In genomic region chr15:58606577-58607080, GRCh38 we compare ENCODE assay signal across 19 cellular contexts.
"Had no signal": no experiment of that assay in that cellular context is flagged by ENCODE, and none has a peak within 500 bp of the region (broad histone marks: within the 10 kb centered on the region; RNA-seq: fewer than 3 reads in every experiment).

No MANE protein-coding gene starts in this region.

- DNase-seq: cortex of kidney; dorsolateral prefrontal cortex; effector memory CD4-positive, alpha-beta T cell; gastrocnemius medialis; heart right ventricle; hypothalamus; left ventricle myocardium inferior; lower lobe of right lung; mesenchymal stem cell; naive B cell; spleen; stimulated activated CD4-positive, alpha-beta T cell treated with anti-CD3 and anti-CD28 coated beads, Interleukin-2, amount 100 ng/mL, for 24 hours; stimulated activated CD4-positive, alpha-beta T cell treated with anti-CD3 and anti-CD28 coated beads, Interleukin-4, amount 100 ng/mL, for 4 hours; stimulated activated naive B cell treated with anti-CD40 and anti-IgM and Interleukin-4, amounts not matched to agents 10 μg/mL and 1 μg/mL and 100 μg/mL, for 72 hours; stimulated activated naive CD8-positive, alpha-beta T cell treated with anti-CD3 and anti-CD28 coated beads, Interleukin-15, amount 100 ng/mL, for 72 hours; testis had no signal

- ATAC-seq: esophagus mucosa; gastrocnemius medialis; heart right ventricle; sciatic nerve; stimulated activated naive B cell treated with anti-CD40 and anti-IgM and Interleukin-4, amounts not matched to agents 10 μg/mL and 1 μg/mL and 100 μg/mL, for 72 hours; stimulated activated naive CD8-positive, alpha-beta T cell treated with anti-CD3 and anti-CD28 coated beads, Interleukin-15, amount 100 ng/mL, for 72 hours had no signal

- H3K27ac Mint-ChIP-seq: naive B cell; stimulated activated naive B cell treated with anti-CD40 and anti-IgM and Interleukin-4, amounts not matched to agents 10 μg/mL and 1 μg/mL and 100 μg/mL, for 72 hours had no signal

- H3K4me3 Mint-ChIP-seq: naive B cell; stimulated activated naive B cell treated with anti-CD40 and anti-IgM and Interleukin-4, amounts not matched to agents 10 μg/mL and 1 μg/mL and 100 μg/mL, for 72 hours; stimulated activated naive CD8-positive, alpha-beta T cell treated with anti-CD3 and anti-CD28 coated beads, Interleukin-15, amount 100 ng/mL, for 72 hours had no signal

- H3K9me3 Mint-ChIP-seq: naive B cell; stimulated activated naive B cell treated with anti-CD40 and anti-IgM and Interleukin-4, amounts not matched to agents 10 μg/mL and 1 μg/mL and 100 μg/mL, for 72 hours; stimulated activated naive CD8-positive, alpha-beta T cell treated with anti-CD3 and anti-CD28 coated beads, Interleukin-15, amount 100 ng/mL, for 72 hours had no signal

- H3K27me3 Mint-ChIP-seq: naive B cell; stimulated activated naive B cell treated with anti-CD40 and anti-IgM and Interleukin-4, amounts not matched to agents 10 μg/mL and 1 μg/mL and 100 μg/mL, for 72 hours; stimulated activated naive CD8-positive, alpha-beta T cell treated with anti-CD3 and anti-CD28 coated beads, Interleukin-15, amount 100 ng/mL, for 72 hours had no signal

- H3K4me3 ChIP-seq: dorsolateral prefrontal cortex, gastrocnemius medialis, heart right ventricle, left ventricle myocardium inferior, lower lobe of right lung, spleen, testis, tibial nerve had no signal
